In the genomic region with DNA sequence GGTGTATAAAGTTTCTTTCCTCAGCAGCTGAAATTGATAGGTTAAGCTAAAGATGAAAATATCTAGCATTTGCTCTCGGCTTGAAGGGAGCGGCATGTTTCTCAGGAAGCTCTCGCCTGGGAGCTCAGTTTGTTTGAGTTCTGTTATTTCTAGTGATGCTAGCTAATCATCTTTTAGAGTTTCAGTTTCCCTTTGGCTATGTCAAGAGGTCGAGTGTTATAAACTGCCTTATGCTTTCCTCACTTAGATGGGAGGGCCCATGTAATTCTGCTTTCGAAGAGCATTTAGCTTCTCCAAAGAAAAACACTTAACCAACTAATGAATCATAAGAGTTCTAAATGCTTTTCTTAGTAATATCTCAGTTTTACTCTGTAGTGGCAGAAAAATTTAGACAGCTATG, we compare ENCODE assay signal across 9 cellular contexts. TPM values are rescaled to one million over a fixed set of nuclear protein-coding genes. Genes with fewer than 3 reads are reported as not detected.
DNase-seq lines count a peak whose midpoint lies in the region; ATAC-seq and TF ChIP-seq lines count a peak whose summit lies in the region.
"Had no signal": no experiment of that assay in that cellular context is flagged by ENCODE, and none has a peak within 500 bp of the region (broad histone marks: within the 10 kb centered on the region; RNA-seq: fewer than 3 reads in every experiment).

No MANE protein-coding gene starts in this region.

- H3K9me3 Mint-ChIP-seq in activated CD8-positive, alpha-beta T cell treated with anti-CD3 and anti-CD28 coated beads for 36 hours = peaks cover 10% of the 10 kb centered on the region

- TF ChIP-seq CTCF in activated CD8-positive, alpha-beta T cell treated with anti-CD3 and anti-CD28 coated beads for 36 hours (IDR thresholded peaks at IDR 0.05) = no peak

- in situ Hi-C loops in KBM-7 (cut with MboI; ENCODE audit: low pct_unique_long_range_greater_than_20kb, low sequenced_read_pairs) = no loop called here

- H3K27ac ChIP-seq in aorta (ENCODE audit: low read depth in 1 of 2, low read length in 2 of 2) = no peak overlapping the region

- peak overlapping the region; percentile 26 to 48 for H3K4me3 ChIP-seq in aorta (ENCODE audit: low read length in 2 of 2)

- H3K27me3 ChIP-seq in aorta (ENCODE audit: control insufficient read depth in 1 of 2, insufficient read depth in 2 of 2, low read length in 1 of 2) = no peaks in the 10 kb centered on the region

- CTCF ChIA-PET in activated CD8-positive, alpha-beta T cell treated with anti-CD3 and anti-CD28 coated beads for 36 hours (lab: Charles Lee) = interaction anchor here (0.9 to 2.2 kb wide), 17 partner anchors 8 to 289 kb away, joined by 3 to 17 read pairs (median 3); no protein-coding TSS in a partner anchor

- no peaks in the 10 kb centered on the region for H3K27me3 Mint-ChIP-seq in activated CD8-positive, alpha-beta T cell treated with anti-CD3 and anti-CD28 coated beads for 36 hours
- H3K27me3 Mint-ChIP-seq: brain had no signal

- H3K4me1 ChIP-seq in aorta (ENCODE audit: control insufficient read depth in 1 of 2, insufficient read depth in 2 of 2, low read length in 2 of 2) = peaks cover 0 to 3% of the 10 kb centered on the region in 2 donors

- DNase-seq in AG08395 (ENCODE audit: low spot score) (peak; percentile 54), kidney glomerular epithelial cell (lab: John Stamatoyannopoulos, UW) (peak; percentile 22), aorta (no peak), SKM-1 treated with dmso at 0.1 percent for 144 hours (lab: John Stamatoyannopoulos, UW; ENCODE audit: unreplicated experiment) (no peak), KBM-7 (no peak)
- peak; percentile 37 for DNase-seq in activated CD8-positive, alpha-beta T cell treated with anti-CD3 and anti-CD28 coated beads for 36 hours

- H3K9me3 ChIP-seq in aorta (ENCODE audit: control insufficient read depth, low read length) = no peaks in the 10 kb centered on the region

- ATAC-seq in GM18909 (IDR thresholded peaks at IDR 0.05; ENCODE audit: poor library complexity, unreplicated experiment) (peak; percentile 99), HG03066 (IDR thresholded peaks at IDR 0.05; ENCODE audit: low read depth, unreplicated experiment) (peak; percentile 98), aorta (ENCODE audit: low FRiP score) (peak; percentile 76)
- peak; percentile 97 for ATAC-seq in activated CD8-positive, alpha-beta T cell treated with anti-CD3 and anti-CD28 coated beads for 36 hours

- H3K4me1 Mint-ChIP-seq in activated CD8-positive, alpha-beta T cell treated with anti-CD3 and anti-CD28 coated beads for 36 hours (ENCODE audit: low read depth) = peaks cover 54% of the 10 kb centered on the region
- H3K4me1 Mint-ChIP-seq: brain had no signal

- intact Hi-C loops in activated CD8-positive, alpha-beta T cell treated with anti-CD3 and anti-CD28 coated beads for 36 hours (cut with micrococcal nuclease) = no loop called here
- intact Hi-C loops in aorta (cut with DNase I) = no loop called here

- peaks cover 2% of the 10 kb centered on the region for H3K36me3 Mint-ChIP-seq in activated CD8-positive, alpha-beta T cell treated with anti-CD3 and anti-CD28 coated beads for 36 hours (ENCODE audit: low read depth)

- WGBS in aorta, 2 donors = 7 to 10% methylated on average over 5 of the region's 5 CpGs

- POLR2A ChIA-PET in activated CD8-positive, alpha-beta T cell treated with anti-CD3 and anti-CD28 coated beads for 36 hours (lab: Charles Lee) = interaction anchor here (1.1 to 1.4 kb wide), 4 partner anchors 10 to 28 kb away, joined by 3 to 5 read pairs (median 4); no protein-coding TSS in a partner anchor

- H3K36me3 ChIP-seq in aorta (ENCODE audit: control insufficient read depth in 1 of 2, insufficient read depth in 2 of 2, low read length in 1 of 2) = no peaks in the 10 kb centered on the region

- peak overlapping the region; percentile 80 for H3K27ac Mint-ChIP-seq in activated CD8-positive, alpha-beta T cell treated with anti-CD3 and anti-CD28 coated beads for 36 hours

- H3K4me3 Mint-ChIP-seq in activated CD8-positive, alpha-beta T cell treated with anti-CD3 and anti-CD28 coated beads for 36 hours = peak overlapping the region; percentile 64
- H3K4me3 Mint-ChIP-seq: brain had no signal

RNA-seq across cellular contexts. Expression of a gene that starts 33.6 kb away (rescaled TPM):
- under 1 TPM; 0.68 to 0.69 TPM for total RNA-seq in activated CD8-positive, alpha-beta T cell treated with anti-CD3 and anti-CD28 coated beads for 36 hours
- total RNA-seq in aorta = 10 to 100 TPM; 11.6 to 14.8 TPM
- 10 to 100 TPM in 1 of 2 donors, 1 to 10 TPM in 1; 5.1 to 15.7 TPM for polyA plus RNA-seq in aorta

RNA-seq across cellular contexts. Expression of a gene that starts 52.9 kb away (rescaled TPM):
- total RNA-seq in activated CD8-positive, alpha-beta T cell treated with anti-CD3 and anti-CD28 coated beads for 36 hours = not detected
- not detected for total RNA-seq in aorta
- polyA plus RNA-seq in aorta = not detected

Comparison
In these comparisons a context has a peak if more than half of its experiments do, and no peak if none do; other contexts are left out.
1. DNase-seq: peak in AG08395 (single experiment), activated CD8-positive, alpha-beta T cell treated with anti-CD3 and anti-CD28 coated beads for 36 hours (single experiment) and kidney glomerular epithelial cell (single experiment); none in aorta (0 of 2), SKM-1 treated with dmso at 0.1 percent for 144 hours (single experiment) and KBM-7 (single experiment).
2. RNA of a gene that starts 33.6 kb away (total RNA-seq): 11.6 to 14.8 TPM in aorta; 0.68 to 0.69 TPM in activated CD8-positive, alpha-beta T cell treated with anti-CD3 and anti-CD28 coated beads for 36 hours; every median in the first group is over 4 times any median in the second.
3. Peak in every context shown above with its lines, with median percentiles within 50 percentile points of each other: ATAC-seq.